28 cellular contexts compared by ENCODE assay signal in the genomic region with DNA sequence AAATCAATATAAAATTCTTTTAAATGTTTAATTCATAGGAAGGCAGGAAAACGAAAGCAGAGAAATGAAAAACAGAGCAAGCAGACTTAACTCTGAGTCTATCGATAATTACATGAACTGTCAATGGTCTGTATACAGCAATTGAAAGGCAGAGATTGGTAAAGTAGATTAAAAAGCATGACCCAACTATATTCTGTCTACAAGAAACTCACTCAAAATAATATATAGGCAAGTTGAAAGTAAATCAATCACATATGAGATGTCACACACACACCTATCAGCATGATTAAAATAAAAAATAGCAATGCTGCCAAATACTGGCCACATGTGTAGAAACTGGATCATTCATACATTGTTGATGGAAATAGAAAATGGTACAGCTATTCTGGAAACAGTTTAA.
"Had no signal": no experiment of that assay in that cellular context is flagged by ENCODE, and none has a peak within 500 bp of the region (broad histone marks: within the 10 kb centered on the region; RNA-seq: fewer than 3 reads in every experiment).

No MANE protein-coding gene starts in this region.

- H3K27ac ChIP-seq: adrenal gland, ascending aorta, body of pancreas, brain microvascular endothelial cell, breast epithelium, cardiac muscle cell had no signal

- DNase-seq: activated effector memory CD4-positive, alpha-beta T cell treated with anti-CD3 and anti-CD28 coated beads, Interleukin-2, amount 50 U/mL, for 16 hours; activated effector memory CD4-positive, alpha-beta T cell treated with Interleukin-2 at 50 U/mL for 16 hours; activated gamma-delta T cell; activated gamma-delta T cell treated with Interleukin-2 at 50 U/mL for 16 hours; activated naive CD4-positive, alpha-beta T cell; activated naive CD4-positive, alpha-beta T cell treated with anti-CD3 and anti-CD28 coated beads for 36 hours; activated naive CD4-positive, alpha-beta T cell treated with anti-CD3 and anti-CD28 coated beads, Interleukin-2, amount 10 ng/mL, durations not matched to agents 7 days and 5 days; activated naive CD4-positive, alpha-beta T cell treated with anti-CD3 and anti-CD28 coated beads, Interleukin-2, amount 50 U/mL, for 16 hours; activated naive CD4-positive, alpha-beta T cell treated with Interleukin-2 at 50 U/mL for 16 hours; activated naive CD8-positive, alpha-beta T cell treated with anti-CD3 and anti-CD28 coated beads for 36 hours; activated naive CD8-positive, alpha-beta T cell treated with anti-CD3 and anti-CD28 coated beads, Interleukin-2, amount 10 ng/mL, durations not matched to agents 7 days and 5 days; activated naive CD8-positive, alpha-beta T cell treated with anti-CD3 and anti-CD28 coated beads, Interleukin-2, amount 50 U/mL, for 24 hours; activated T-cell treated with anti-CD3 and anti-CD28 coated beads, Interleukin-2, amount 50 U/mL, for 24 hours; activated T-cell treated with anti-CD3 and anti-CD28 coated beads, Interleukin-2, amount 50 U/mL, for 4 hours; activated T-cell treated with anti-CD3 and anti-CD28 coated beads, Interleukin-2, amount 50 U/mL, for 48 hours; activated T-cell treated with anti-CD3 and anti-CD28 coated beads, Interleukin-2, amount 50 U/mL, for 72 hours; adrenal gland; amniotic stem cell; amygdala; anterior cingulate cortex; aorta; body of pancreas; brain microvascular endothelial cell; caudate nucleus; cerebellar nuclear complex had no signal

- H3K4me1 ChIP-seq: ascending aorta, body of pancreas, breast epithelium had no signal

- H3K4me3 ChIP-seq: adrenal gland, ascending aorta, body of pancreas, breast epithelium, cardiac muscle cell had no signal

- H3K9me3 ChIP-seq: adrenal gland, ascending aorta, body of pancreas had no signal

- H3K36me3 ChIP-seq: adrenal gland, ascending aorta, brain microvascular endothelial cell, breast epithelium, cardiac muscle cell had no signal
